ENCODE assay signal across 23 cellular contexts in genomic region chr22:38087855-38088254, GRCh38. TPM values are rescaled to one million over a fixed set of nuclear protein-coding genes. Genes with fewer than 3 reads are reported as not detected.
DNase-seq lines count a peak whose midpoint lies in the region; ATAC-seq, FAIRE-seq and TF ChIP-seq lines count a peak whose summit lies in the region.
"Had no signal": no experiment of that assay in that cellular context is flagged by ENCODE, and none has a peak within 500 bp of the region (broad histone marks: within the 10 kb centered on the region; RNA-seq: fewer than 3 reads in every experiment).

No MANE protein-coding gene starts in this region.

- H4K20me1 ChIP-seq in neural progenitor cell (ENCODE audit: low read depth) = no peaks in the 10 kb centered on the region
- H4K20me1 ChIP-seq: BLaER1 had no signal

- peaks cover 0 to 2% of the 10 kb centered on the region in 2 donors for H3K27me3 Mint-ChIP-seq in natural killer cell treated with Interleukin-12 subunit alpha and Interleukin-12 subunit beta and Interleukin-15 and Interleukin-18, amount 100 ng/mL, for 72 hours
- H3K27me3 Mint-ChIP-seq in natural killer cell (ENCODE audit: low read depth in 2 of 2) (no peaks in the 10 kb centered on the region), endothelial cell (ENCODE audit: unreplicated experiment) (peaks cover 6% of the 10 kb centered on the region), neural progenitor cell (ENCODE audit: insufficient read depth, low read depth) (peaks cover 5% of the 10 kb centered on the region)

- H3K9me3 ChIP-seq in neural progenitor cell (ENCODE audit: low read depth) = no peaks in the 10 kb centered on the region
- H3K9me3 ChIP-seq: A549, BLaER1 had no signal

- no peak overlapping the region for H2AFZ ChIP-seq in neural progenitor cell (replicated peaks)

- H3K9me3 Mint-ChIP-seq in natural killer cell treated with Interleukin-12 subunit alpha and Interleukin-12 subunit beta and Interleukin-15 and Interleukin-18, amount 100 ng/mL, for 72 hours = no peaks in the 10 kb centered on the region
- H3K9me3 Mint-ChIP-seq in natural killer cell (no peaks in the 10 kb centered on the region), endothelial cell (ENCODE audit: unreplicated experiment) (no peaks in the 10 kb centered on the region), neural progenitor cell (no peaks in the 10 kb centered on the region)
- H3K9me3 Mint-ChIP-seq: CD4-positive, alpha-beta memory T cell had no signal

- TF ChIP-seq CTCF in natural killer cell (IDR thresholded peaks at IDR 0.05) (no peak), endothelial cell (IDR thresholded peaks at IDR 0.05; ENCODE audit: unreplicated experiment) (no peak), neural progenitor cell (IDR thresholded peaks at IDR 0.05) (no peak)

- H3K4me1 Mint-ChIP-seq in natural killer cell treated with Interleukin-12 subunit alpha and Interleukin-12 subunit beta and Interleukin-15 and Interleukin-18, amount 100 ng/mL, for 72 hours (ENCODE audit: low read depth in 2 of 2) = peaks cover 4% of the 10 kb centered on the region in 2 donors
- no peaks in the 10 kb centered on the region for H3K4me1 Mint-ChIP-seq in natural killer cell
- peaks cover 3% of the 10 kb centered on the region for H3K4me1 Mint-ChIP-seq in endothelial cell (ENCODE audit: unreplicated experiment)
- H3K4me1 Mint-ChIP-seq in neural progenitor cell = peaks cover 9% of the 10 kb centered on the region

- H3K4me3 ChIP-seq in neural progenitor cell = no peak overlapping the region
- H3K4me3 ChIP-seq: A549, BLaER1, GM12878 had no signal

- peak; percentile 93 for FAIRE-seq in urothelium cell line (lab: Jason Lieb, UNC)
- FAIRE-seq: A549, GM12878 had no signal

- no peak overlapping the region for H3K9ac ChIP-seq in neural progenitor cell
- H3K9ac ChIP-seq: BLaER1 had no signal

- H3K27ac ChIP-seq in neural progenitor cell = no peak overlapping the region
- H3K27ac ChIP-seq: A549, BLaER1 had no signal

- H3F3A ChIP-seq in neural progenitor cell (ENCODE audit: low read depth) = peaks cover 36% of the 10 kb centered on the region

- intact Hi-C loops in natural killer cell (cut with micrococcal nuclease) = no loop called here

- H3K36me3 ChIP-seq in neural progenitor cell = no peaks in the 10 kb centered on the region
- H3K36me3 ChIP-seq: BLaER1 had no signal

- H3K4me3 Mint-ChIP-seq in natural killer cell treated with Interleukin-12 subunit alpha and Interleukin-12 subunit beta and Interleukin-15 and Interleukin-18, amount 100 ng/mL, for 72 hours = no peak overlapping the region
- H3K4me3 Mint-ChIP-seq in natural killer cell (no peak overlapping the region), endothelial cell (ENCODE audit: unreplicated experiment) (peak overlapping the region; percentile 27), neural progenitor cell (no peak overlapping the region)

- no peak overlapping the region for H3K27ac Mint-ChIP-seq in natural killer cell treated with Interleukin-12 subunit alpha and Interleukin-12 subunit beta and Interleukin-15 and Interleukin-18, amount 100 ng/mL, for 72 hours
- H3K27ac Mint-ChIP-seq in natural killer cell = no peak overlapping the region
- H3K27ac Mint-ChIP-seq in endothelial cell (ENCODE audit: unreplicated experiment) = peak overlapping the region; percentile 30
- peak overlapping the region; percentile 76 for H3K27ac Mint-ChIP-seq in neural progenitor cell

- no peaks in the 10 kb centered on the region for H3K36me3 Mint-ChIP-seq in natural killer cell treated with Interleukin-12 subunit alpha and Interleukin-12 subunit beta and Interleukin-15 and Interleukin-18, amount 100 ng/mL, for 72 hours
- no peaks in the 10 kb centered on the region for H3K36me3 Mint-ChIP-seq in natural killer cell
- no peaks in the 10 kb centered on the region for H3K36me3 Mint-ChIP-seq in endothelial cell (ENCODE audit: low read depth, unreplicated experiment)
- H3K36me3 Mint-ChIP-seq in neural progenitor cell = no peaks in the 10 kb centered on the region

- DNase-seq in natural killer cell treated with Interleukin-12 subunit alpha and Interleukin-12 subunit beta and Interleukin-15 and Interleukin-18, amount 100 ng/mL, for 72 hours (ENCODE audit: low spot score) = peak; percentile 48
- DNase-seq in natural killer cell (no peak), endothelial cell (ENCODE audit: low spot score) (no peak), neural progenitor cell (ENCODE audit: low spot score) (no peak), urothelium cell line (ENCODE audit: low spot score) (no peak)
- no peak for DNase-seq in stimulated activated CD4-positive, alpha-beta T cell treated with anti-CD3 and anti-CD28 coated beads, Interleukin-2, amount 100 ng/mL, for 48 hours
- no peak for DNase-seq in stimulated activated CD4-positive, alpha-beta T cell treated with anti-CD3 and anti-CD28 coated beads, Interleukin-12 subunit alpha, Interleukin-12 subunit beta, amount 100 ng/mL, for 4 hours
- DNase-seq: CD4-positive, alpha-beta memory T cell; DMS53; EL; Kasumi-1; NCI-H1092 treated with DMSO at 0.1 percent for 48 hours; NCI-H1694; NCI-H510A; NCI-H748 treated with DMSO at 0.1 percent for 48 hours; SHP77 treated with DMSO at 0.1 percent for 48 hours had no signal

- H3K4me2 ChIP-seq in neural progenitor cell = no peak overlapping the region
- H3K4me2 ChIP-seq: A549, BLaER1 had no signal

- no peaks in the 10 kb centered on the region for H3K79me2 ChIP-seq in neural progenitor cell (ENCODE audit: low read depth)

- peaks cover 32% of the 10 kb centered on the region for H3K4me1 ChIP-seq in neural progenitor cell
- H3K4me1 ChIP-seq: A549 had no signal

- peaks cover 11% of the 10 kb centered on the region for H3K27me3 ChIP-seq in neural progenitor cell

- no peak for ATAC-seq in natural killer cell treated with Interleukin-12 subunit alpha and Interleukin-12 subunit beta and Interleukin-15 and Interleukin-18, amount 100 ng/mL, for 72 hours
- no peak for ATAC-seq in natural killer cell
- no peak for ATAC-seq in HG03196 (IDR thresholded peaks at IDR 0.05; ENCODE audit: unreplicated experiment)
- ATAC-seq: A549, GM12878, SK-N-SH treated with all-trans-retinoic acid at 6 μM for 48 hours had no signal

RNA-seq across cellular contexts. Expression of gene SLC16A8, which starts 3.9 kb away (rescaled TPM):
- total RNA-seq in natural killer cell treated with Interleukin-12 subunit alpha and Interleukin-12 subunit beta and Interleukin-15 and Interleukin-18, amount 100 ng/mL, for 72 hours = under 1 TPM in 1 of 2 donors, not detected in 1; 0.50 TPM
- total RNA-seq in natural killer cell = 1 to 10 TPM in 1 of 3 donors, not detected in 2; 1.0 TPM
- not detected for total RNA-seq in endothelial cell (ENCODE audit: unreplicated experiment)
- total RNA-seq in neural progenitor cell (ENCODE audit: low replicate concordance) = 1.0 and 3.1 TPM in 2 replicates
- total RNA-seq: CD4-positive, alpha-beta memory T cell; GM12878; H7; RPMI7951 had no signal

RNA-seq across cellular contexts. Expression of gene BAIAP2L2, which starts 22.6 kb away (rescaled TPM):
- total RNA-seq in natural killer cell treated with Interleukin-12 subunit alpha and Interleukin-12 subunit beta and Interleukin-15 and Interleukin-18, amount 100 ng/mL, for 72 hours = under 1 TPM; 0.40 to 0.84 TPM
- total RNA-seq in natural killer cell = 1 to 10 TPM in 2 of 3 donors, under 1 TPM in 1; 0.99 to 1.9 (median 1.2) TPM
- total RNA-seq in endothelial cell (ENCODE audit: unreplicated experiment) = 0.77 TPM
- total RNA-seq in neural progenitor cell (ENCODE audit: low replicate concordance) = 0.86 and 2.6 TPM in 2 replicates

RNA-seq across cellular contexts. Expression of gene PICK1, which starts 30.7 kb away (rescaled TPM):
- 10 to 100 TPM; 14.8 to 18.8 TPM for total RNA-seq in natural killer cell treated with Interleukin-12 subunit alpha and Interleukin-12 subunit beta and Interleukin-15 and Interleukin-18, amount 100 ng/mL, for 72 hours
- 10 to 100 TPM; 28.4 to 30.9 (median 29.9) TPM for total RNA-seq in natural killer cell
- total RNA-seq in endothelial cell (ENCODE audit: unreplicated experiment) = 24.1 TPM
- total RNA-seq in neural progenitor cell (ENCODE audit: low replicate concordance) = 10.7 and 31.8 TPM in 2 replicates

Comparison
In these comparisons a context has a peak if more than half of its experiments do, and no peak if none do; other contexts are left out.
1. H3K27ac Mint-ChIP-seq: peak in endothelial cell (single experiment) and neural progenitor cell (single experiment); none in natural killer cell treated with Interleukin-12 subunit alpha and Interleukin-12 subunit beta and Interleukin-15 and Interleukin-18, amount 100 ng/mL, for 72 hours (0 of 2) and natural killer cell (0 of 2).